ENCODE assay signal across 18 cellular contexts in genomic region chr10:34713875-34714274, GRCh38.
DNase-seq lines count a peak whose midpoint lies in the region; ATAC-seq and TF ChIP-seq lines count a peak whose summit lies in the region.
"Had no signal": no experiment of that assay in that cellular context is flagged by ENCODE, and none has a peak within 500 bp of the region (broad histone marks: within the 10 kb centered on the region; RNA-seq: fewer than 3 reads in every experiment).

No MANE protein-coding gene starts in this region.

- H3K27me3 ChIP-seq in suprapubic skin: no peaks in the 10 kb centered on the region

- peaks cover 25% of the 10 kb centered on the region for H3K4me1 Mint-ChIP-seq in osteocyte (ENCODE audit: unreplicated experiment)
- H3K4me1 Mint-ChIP-seq in activated naive CD8-positive, alpha-beta T cell treated with anti-CD3 and anti-CD28 coated beads for 36 hours: no peaks in the 10 kb centered on the region
- H3K4me1 Mint-ChIP-seq: T-cell had no signal

- no peaks in the 10 kb centered on the region for H3K27me3 Mint-ChIP-seq in osteocyte (ENCODE audit: unreplicated experiment)
- H3K27me3 Mint-ChIP-seq in activated naive CD8-positive, alpha-beta T cell treated with anti-CD3 and anti-CD28 coated beads for 36 hours: peaks cover 2% of the 10 kb centered on the region

- ATAC-seq in GM19467 (IDR thresholded peaks at IDR 0.05; ENCODE audit: unreplicated experiment) (no peak), HG03442 (IDR thresholded peaks at IDR 0.05; ENCODE audit: unreplicated experiment) (no peak)
- ATAC-seq: GM23338; natural killer cell treated with Interleukin-12 subunit alpha and Interleukin-12 subunit beta and Interleukin-15 and Interleukin-18, amount 100 ng/mL, for 72 hours; T-cell had no signal

- H3K27ac ChIP-seq in suprapubic skin: no peak overlapping the region
- H3K27ac ChIP-seq: BLaER1 treated with 17β-estradiol and CSF1 and Interleukin-3, amounts not matched to agents 10 nM and 100 nM had no signal

- no peaks in the 10 kb centered on the region for H3K9me3 Mint-ChIP-seq in osteocyte (ENCODE audit: unreplicated experiment)
- no peaks in the 10 kb centered on the region for H3K9me3 Mint-ChIP-seq in activated naive CD8-positive, alpha-beta T cell treated with anti-CD3 and anti-CD28 coated beads for 36 hours
- H3K9me3 Mint-ChIP-seq: dendritic cell treated with granulocyte-macrophage colony-stimulating factor and Interleukin-4, amounts not matched to agents 40 ng/mL and 50 ng/mL, for 4 days; GM23338; natural killer cell treated with Interleukin-12 subunit alpha and Interleukin-12 subunit beta and Interleukin-15 and Interleukin-18, amount 100 ng/mL, for 72 hours; T-cell had no signal

- no peaks in the 10 kb centered on the region for H3K36me3 Mint-ChIP-seq in osteocyte (ENCODE audit: unreplicated experiment)
- H3K36me3 Mint-ChIP-seq in activated naive CD8-positive, alpha-beta T cell treated with anti-CD3 and anti-CD28 coated beads for 36 hours: no peaks in the 10 kb centered on the region
- H3K36me3 Mint-ChIP-seq: natural killer cell treated with Interleukin-12 subunit alpha and Interleukin-12 subunit beta and Interleukin-15 and Interleukin-18, amount 100 ng/mL, for 72 hours; T-cell had no signal

- no peaks in the 10 kb centered on the region for H3K9me3 ChIP-seq in suprapubic skin

- no peak overlapping the region for H3K4me3 Mint-ChIP-seq in osteocyte (ENCODE audit: unreplicated experiment)
- H3K4me3 Mint-ChIP-seq in activated naive CD8-positive, alpha-beta T cell treated with anti-CD3 and anti-CD28 coated beads for 36 hours: no peak overlapping the region
- H3K4me3 Mint-ChIP-seq: dendritic cell treated with granulocyte-macrophage colony-stimulating factor and Interleukin-4, amounts not matched to agents 40 ng/mL and 50 ng/mL, for 4 days; GM23338; natural killer cell treated with Interleukin-12 subunit alpha and Interleukin-12 subunit beta and Interleukin-15 and Interleukin-18, amount 100 ng/mL, for 72 hours; T-cell had no signal

- H3K36me3 ChIP-seq in suprapubic skin: no peaks in the 10 kb centered on the region
- H3K36me3 ChIP-seq: BLaER1 treated with 17β-estradiol and CSF1 and Interleukin-3, amounts not matched to agents 10 nM and 100 nM had no signal

- no peak for TF ChIP-seq POLR2A in suprapubic skin (IDR thresholded peaks at IDR 0.05)

- H3K4me1 ChIP-seq in suprapubic skin: peaks cover 39% of the 10 kb centered on the region

- TF ChIP-seq CTCF in epithelial cell of esophagus (IDR thresholded peaks at IDR 0.05; ENCODE audit: insufficient read depth, low read depth, low read length, missing control alignments) (no peak), osteocyte (IDR thresholded peaks at IDR 0.05) (no peak), suprapubic skin (IDR thresholded peaks at IDR 0.05) (no peak)

- no peak for TF ChIP-seq EP300 in suprapubic skin (IDR thresholded peaks at IDR 0.05)

- no peak overlapping the region for H3K4me3 ChIP-seq in epithelial cell of esophagus (ENCODE audit: low read length)
- H3K4me3 ChIP-seq in suprapubic skin: no peak overlapping the region
- H3K4me3 ChIP-seq: BLaER1 treated with 17β-estradiol and CSF1 and Interleukin-3, amounts not matched to agents 10 nM and 100 nM; GM23338 had no signal

- H3K27ac Mint-ChIP-seq in osteocyte (ENCODE audit: unreplicated experiment): peak overlapping the region; percentile 0
- no peak overlapping the region for H3K27ac Mint-ChIP-seq in activated naive CD8-positive, alpha-beta T cell treated with anti-CD3 and anti-CD28 coated beads for 36 hours
- H3K27ac Mint-ChIP-seq: dendritic cell treated with granulocyte-macrophage colony-stimulating factor and Interleukin-4, amounts not matched to agents 40 ng/mL and 50 ng/mL, for 4 days; GM23338; natural killer cell treated with Interleukin-12 subunit alpha and Interleukin-12 subunit beta and Interleukin-15 and Interleukin-18, amount 100 ng/mL, for 72 hours; T-cell had no signal

- peak; percentile 23 for DNase-seq in GM03348 (ENCODE audit: low spot score)
- DNase-seq in RPMI7951 (ENCODE audit: low read depth): peak; percentile 42
- peak; percentile 66 for DNase-seq in epithelial cell of esophagus (ENCODE audit: low read depth)
- no peak for DNase-seq in osteocyte (ENCODE audit: extremely low spot score, unreplicated experiment)
- DNase-seq in activated naive CD8-positive, alpha-beta T cell treated with anti-CD3 and anti-CD28 coated beads for 36 hours: no peak
- DNase-seq in suprapubic skin (ENCODE audit: low spot score in 2 of 2): no peak
- DNase-seq: anterior cingulate cortex, DND-41, NCI-H2029, NCI-H524 treated with DMSO at 0.1 percent for 48 hours, substantia nigra, T-cell had no signal

- WGBS in suprapubic skin: 83% methylated on average over 1 of the region's 1 CpG

Comparison
In these comparisons a context has a peak if more than half of its experiments do, and no peak if none do; other contexts are left out.
1. DNase-seq: peak in GM03348 (single experiment), RPMI7951 (single experiment) and epithelial cell of esophagus (single experiment); none in osteocyte (single experiment), activated naive CD8-positive, alpha-beta T cell treated with anti-CD3 and anti-CD28 coated beads for 36 hours (single experiment) and suprapubic skin (0 of 2).